Comparison of ENCODE assay signal across 2 cellular contexts in the genomic region with DNA sequence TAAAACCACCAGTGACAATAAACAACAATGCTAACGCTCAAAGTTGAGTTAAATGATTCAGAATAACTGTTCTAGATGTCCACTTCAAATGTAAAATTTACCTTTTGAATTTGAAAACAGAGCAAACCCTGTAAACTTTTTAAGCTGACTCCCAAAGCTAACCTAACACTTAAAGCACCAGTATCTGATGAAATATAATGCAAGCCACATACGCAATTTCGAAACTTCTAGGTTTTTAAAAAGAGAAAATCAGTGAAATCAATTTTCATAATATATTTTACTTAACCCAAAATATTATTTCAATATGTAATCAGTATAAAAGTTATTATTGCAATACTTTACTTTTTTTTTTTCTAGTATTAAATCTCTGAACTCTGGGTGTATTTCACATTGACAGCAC.
TF ChIP-seq lines count a peak whose summit lies in the region.

No MANE protein-coding gene starts in this region.

TF ChIP-seq in HepG2, 621 proteins besides CTCF, POLR2A, EP300 and RAD21:
- TF ChIP-seq ZBTB20 (CRISPR knock-in tag; IDR thresholded peaks at IDR 0.05; ENCODE audit: borderline replicate concordance, low read depth) (no peak), BHLHE40 (IDR thresholded peaks at IDR 0.05; ENCODE audit: low read length) (no peak), POLR2AphosphoS5 (IDR thresholded peaks at IDR 0.05; ENCODE audit: low read depth, low read length) (no peak), ZNF329 (CRISPR knock-in tag; IDR thresholded peaks at IDR 0.05; ENCODE audit: low read depth) (no peak), CEBPB (IDR thresholded peaks at IDR 0.05; ENCODE audit: borderline replicate concordance, low read depth, low read length) (0 out of 2 replicates have a peak, but pooled peaks have one; percentile 29), KLF16 (CRISPR knock-in tag; IDR thresholded peaks at IDR 0.05) (no peak), ZNF160 (CRISPR knock-in tag; IDR thresholded peaks at IDR 0.05) (no peak), ZNF749 (CRISPR knock-in tag; IDR thresholded peaks at IDR 0.05; ENCODE audit: borderline replicate concordance) (no peak)
- TF ChIP-seq, protein P1, sequence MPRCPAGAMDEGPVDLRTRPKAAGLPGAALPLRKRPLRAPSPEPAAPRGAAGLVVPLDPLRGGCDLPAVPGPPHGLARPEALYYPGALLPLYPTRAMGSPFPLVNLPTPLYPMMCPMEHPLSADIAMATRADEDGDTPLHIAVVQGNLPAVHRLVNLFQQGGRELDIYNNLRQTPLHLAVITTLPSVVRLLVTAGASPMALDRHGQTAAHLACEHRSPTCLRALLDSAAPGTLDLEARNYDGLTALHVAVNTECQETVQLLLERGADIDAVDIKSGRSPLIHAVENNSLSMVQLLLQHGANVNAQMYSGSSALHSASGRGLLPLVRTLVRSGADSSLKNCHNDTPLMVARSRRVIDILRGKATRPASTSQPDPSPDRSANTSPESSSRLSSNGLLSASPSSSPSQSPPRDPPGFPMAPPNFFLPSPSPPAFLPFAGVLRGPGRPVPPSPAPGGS (CRISPR knock-in tag; IDR thresholded peaks at IDR 0.05): no peak

TF ChIP-seq in H1, 55 proteins besides CTCF, POLR2A, EP300 and RAD21:
- no peak for TF ChIP-seq GTF2F1 (IDR thresholded peaks at IDR 0.05; ENCODE audit: borderline replicate concordance, low read depth, low read length)
- TF ChIP-seq SIX5 (IDR thresholded peaks at IDR 0.05; ENCODE audit: low read depth, low read length): no peak
- no peak for TF ChIP-seq BCL11A (IDR thresholded peaks at IDR 0.05; ENCODE audit: low read depth in 2 of 2, low read length in 2 of 2)
- TF ChIP-seq CBX8 (IDR thresholded peaks at IDR 0.05; ENCODE audit: borderline replicate concordance, low read depth, low read length): no peak
- TF ChIP-seq PHF8 (conservative IDR thresholded peaks at IDR 0.05; ENCODE audit: low read depth, low read length): no peak
- no peak for TF ChIP-seq SAP30 (IDR thresholded peaks at IDR 0.05; ENCODE audit: insufficient read depth, insufficient replicate concordance, low read length)
- TF ChIP-seq KDM4A (IDR thresholded peaks at IDR 0.05; ENCODE audit: low read depth, low read length, severe bottlenecking): no peak
- no peak for TF ChIP-seq SRF (IDR thresholded peaks at IDR 0.05; ENCODE audit: low read depth, low read length)
- no peak for TF ChIP-seq TAF7 (optimal IDR thresholded peaks at IDR 0.05; ENCODE audit: borderline replicate concordance, low read depth, low read length)
- no peak for TF ChIP-seq SP2 (IDR thresholded peaks at IDR 0.05; ENCODE audit: low read length)
- no peak for TF ChIP-seq TAF1 (IDR thresholded peaks at IDR 0.05; ENCODE audit: low read depth, low read length)
- no peak for TF ChIP-seq KDM5A (IDR thresholded peaks at IDR 0.05; ENCODE audit: low read length)
- TF ChIP-seq BRCA1 (IDR thresholded peaks at IDR 0.05; ENCODE audit: low read depth, low read length): no peak
- TF ChIP-seq TEAD4 (IDR thresholded peaks at IDR 0.05; ENCODE audit: low read depth, low read length): no peak
- TF ChIP-seq RFX5 (IDR thresholded peaks at IDR 0.05; ENCODE audit: borderline replicate concordance, low read depth, low read length): no peak
- TF ChIP-seq POU5F1 (IDR thresholded peaks at IDR 0.05; ENCODE audit: low read depth, low read length): no peak
- TF ChIP-seq POLR2AphosphoS5 (IDR thresholded peaks at IDR 0.05; ENCODE audit: low read depth, low read length): no peak
- no peak for TF ChIP-seq BACH1 (IDR thresholded peaks at IDR 0.05; ENCODE audit: low read length)
